Comparison of ENCODE assay signal across 10 cellular contexts in genomic region chr4:98932539-98932938, GRCh38. TPM values are rescaled to one million over a fixed set of nuclear protein-coding genes. Genes with fewer than 3 reads are reported as not detected.
A peak's percentile ranks its signal among the peaks of the same experiment; 100 is the strongest.
DNase-seq lines count a peak whose midpoint lies in the region; ATAC-seq, FAIRE-seq and TF ChIP-seq lines count a peak whose summit lies in the region.
"Had no signal": no experiment of that assay in that cellular context is flagged by ENCODE, and none has a peak within 500 bp of the region (broad histone marks: within the 10 kb centered on the region; RNA-seq: fewer than 3 reads in every experiment).

No MANE protein-coding gene starts in this region.

- ATAC-seq in GM18519 (IDR thresholded peaks at IDR 0.05; ENCODE audit: low FRiP score, unreplicated experiment) = peak; percentile 34
- ATAC-seq in HG03039 (IDR thresholded peaks at IDR 0.05; ENCODE audit: unreplicated experiment) = no peak
- no peak for ATAC-seq in GM19397 (IDR thresholded peaks at IDR 0.05; ENCODE audit: unreplicated experiment)

- no peak overlapping the region for H3K4me3 ChIP-seq in bronchial epithelial cell (ENCODE audit: low read depth, low read length)

- peak; percentile 45 for DNase-seq in LHCN-M2 (ENCODE audit: low read depth)
- peak; percentile 88 for DNase-seq in bronchial epithelial cell (ENCODE audit: low read depth)
- peak; percentile 48 for DNase-seq in pons (ENCODE audit: low spot score)
- no peak for DNase-seq in retina
- no peak for DNase-seq in NCI-H2171 treated with DMSO at 0.1 percent for 48 hours (lab: John Stamatoyannopoulos, UW)
- DNase-seq: activated T-cell treated with anti-CD3 and anti-CD28 coated beads, Interleukin-2, amount 50 U/mL, for 48 hours; DND-41 had no signal

- TF ChIP-seq CTCF in bronchial epithelial cell (IDR thresholded peaks at IDR 0.05; ENCODE audit: insufficient read depth, low read length, severe bottlenecking) = no peak

- no peaks in the 10 kb centered on the region for H3K36me3 ChIP-seq in bronchial epithelial cell (ENCODE audit: control insufficient read depth, insufficient read depth, low read length)

- H3K27me3 ChIP-seq in bronchial epithelial cell (ENCODE audit: control insufficient read depth, insufficient read depth, low read length) = no peaks in the 10 kb centered on the region

- no peak for FAIRE-seq in bronchial epithelial cell (lab: Jason Lieb, UNC)

RNA-seq across cellular contexts. Expression of gene EIF4E, which starts 3.6 kb away (rescaled TPM):
- 163 and 195 TPM in 2 replicates for total RNA-seq in LHCN-M2 (2014; rRNA removed)
- polyA plus RNA-seq in LHCN-M2 (2012) = 49.7 TPM
- 237 and 306 TPM in 2 replicates for total RNA-seq in bronchial epithelial cell

Comparison
In these comparisons a context has a peak if more than half of its experiments do, and no peak if none do; other contexts are left out.
1. DNase-seq: peak in LHCN-M2 (single experiment), bronchial epithelial cell (single experiment) and pons (single experiment); none in retina (single experiment) and NCI-H2171 treated with DMSO at 0.1 percent for 48 hours (single experiment).